In the genomic region with DNA sequence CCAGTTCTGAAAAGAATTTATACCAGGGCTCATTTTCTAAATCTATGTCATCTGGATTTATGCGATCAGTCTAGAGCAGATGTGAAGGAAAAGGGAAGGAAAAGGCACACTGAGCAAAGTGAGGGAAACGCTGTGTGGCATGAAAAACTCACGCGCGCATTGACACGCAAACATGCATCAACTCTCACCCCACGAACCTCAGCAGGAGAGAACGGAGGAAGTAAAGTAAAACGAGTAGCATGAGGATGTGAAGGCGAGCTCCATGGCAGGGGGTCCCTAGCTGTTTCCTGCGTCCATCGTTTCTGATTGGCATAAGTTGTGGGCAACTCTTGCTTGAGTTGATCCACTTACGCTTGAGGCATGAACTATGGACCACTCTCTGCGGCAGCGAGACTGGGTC, we compare ENCODE assay signal across 1 cellular context.
TF ChIP-seq lines count a peak whose summit lies in the region.

No MANE protein-coding gene starts in this region.

TF ChIP-seq in H1, 55 proteins besides CTCF, POLR2A, EP300 and RAD21:
- TF ChIP-seq POLR2AphosphoS5 (IDR thresholded peaks at IDR 0.05; ENCODE audit: low read depth, low read length), result 0 out of 2 replicates have a peak, but pooled peaks have one; percentile 27
- no peak for TF ChIP-seq HDAC6 (IDR thresholded peaks at IDR 0.05; ENCODE audit: low read depth, low read length)
